In the genomic region with DNA sequence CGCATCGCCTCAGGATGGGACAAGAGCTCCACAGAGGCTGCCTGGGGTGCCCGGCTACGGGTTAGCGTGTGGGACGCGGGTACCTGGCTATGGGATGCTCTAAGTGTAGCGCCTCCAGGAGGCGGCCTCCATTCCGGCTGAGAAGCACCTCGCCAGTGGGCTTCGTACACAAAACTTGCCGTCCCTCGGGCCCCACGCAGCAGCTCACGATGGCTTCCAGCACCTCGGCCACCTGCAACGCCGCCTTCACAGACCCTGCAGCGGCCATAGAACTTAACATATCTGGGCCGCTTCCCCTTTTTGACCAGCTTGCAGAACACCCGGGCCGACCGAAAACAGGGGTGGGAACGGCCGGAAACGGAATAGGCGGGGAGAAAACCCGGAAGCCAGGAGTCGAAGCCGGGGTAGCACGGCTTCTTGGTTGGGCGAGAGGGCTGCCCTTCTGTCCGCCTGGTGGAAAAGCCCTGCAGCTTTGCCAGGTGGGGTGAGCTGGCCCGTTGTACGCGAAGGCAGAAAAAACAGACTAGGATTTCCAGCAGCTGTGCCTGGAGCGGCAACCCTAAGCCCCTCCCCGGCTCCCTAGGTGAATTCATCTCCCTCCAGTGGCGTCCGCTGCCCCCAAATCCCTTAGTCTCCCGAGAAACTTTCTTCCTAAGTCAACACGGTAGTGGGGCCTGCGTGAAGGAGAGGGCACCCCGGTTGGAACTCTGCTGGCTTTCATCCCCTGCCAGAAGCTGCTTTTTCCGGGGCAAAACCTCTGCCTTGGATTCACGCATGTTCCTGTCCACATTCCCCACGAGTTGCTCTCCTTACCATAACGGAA, we compare ENCODE assay signal across 8 cellular contexts. TPM values are rescaled to one million over a fixed set of nuclear protein-coding genes. Genes with fewer than 3 reads are reported as not detected.
A peak's percentile ranks its signal among the peaks of the same experiment; 100 is the strongest.
DNase-seq lines count a peak whose midpoint lies in the region; ATAC-seq and TF ChIP-seq lines count a peak whose summit lies in the region.

A gene (minus strand): TSS at position 337 of the 823 bp plus-strand sequence. CDS start 57 bp downstream, at position 280.

- no peaks in the 10 kb centered on the region for H3K36me3 ChIP-seq in WERI-Rb-1
- H3K36me3 ChIP-seq in spleen: peaks cover 0 to 6% (median 0%) of the 10 kb centered on the region in 6 donors

- H3K4me1 ChIP-seq in spleen: peaks cover 4 to 39% (median 27%) of the 10 kb centered on the region in 6 donors

- intact Hi-C loops in spleen (cut with DNase I; ENCODE audit: low total_unique reads): loop anchor here (10.0 kb wide), 2 partner anchors 263 to 823 kb away; a partner anchor contains a TSS

- TF ChIP-seq CTCF in AG04449 (IDR thresholded peaks at IDR 0.05; ENCODE audit: insufficient read depth, low read length, missing control alignments) (peak; percentile 59), WERI-Rb-1 (IDR thresholded peaks at IDR 0.05; ENCODE audit: low read depth, low read length) (peak; percentile 74), cardiac fibroblast (IDR thresholded peaks at IDR 0.05; ENCODE audit: low read depth, low read length) (peak; percentile 42), spleen (IDR thresholded peaks at IDR 0.05 in 8 of 11, conservative IDR thresholded peaks at IDR 0.05 in 3 of 11) (peak; percentile 6 to 63 (median 35))

- peaks cover 25 to 35% of the 10 kb centered on the region in 2 donors for H3K4me1 Mint-ChIP-seq in immature natural killer cell

- H3K27ac ChIP-seq in WERI-Rb-1 (peak within 1 kb of the TSS; percentile 72), spleen (peak within 1 kb of the TSS; percentile 81 to 93 (median 90))

- H3K9me3 Mint-ChIP-seq in immature natural killer cell: no peaks in the 10 kb centered on the region

- H3K27ac Mint-ChIP-seq in immature natural killer cell: peak within 1 kb of the TSS; percentile 86 to 94 (median 92)

- 2 to 3% (median 2%) methylated on average over 47 to 49 of the region's 49 CpGs for WGBS in spleen, 5 donors

- H3K36me3 Mint-ChIP-seq in immature natural killer cell: no peaks in the 10 kb centered on the region

- ATAC-seq in GM18867 (IDR thresholded peaks at IDR 0.05; ENCODE audit: unreplicated experiment) (peak; percentile 98), HG03103 (IDR thresholded peaks at IDR 0.05; ENCODE audit: low read depth, unreplicated experiment) (peak; percentile 93)

- no peaks in the 10 kb centered on the region for H3K9me3 ChIP-seq in WERI-Rb-1 (ENCODE audit: severe bottlenecking)
- no peaks in the 10 kb centered on the region for H3K9me3 ChIP-seq in spleen

- DNase-seq in AG04449 (ENCODE audit: low read depth, low spot score) (peak; percentile 31), NCI-H2171 (lab: John Stamatoyannopoulos, UW) (peak; percentile 91), WERI-Rb-1 (peak; percentile 93), cardiac fibroblast (ENCODE audit: low read depth in 2 of 2) (peak; percentile 93 to 95), immature natural killer cell (peak; percentile 85 to 87 (median 85)), spleen (peak; percentile 97)

- no peaks in the 10 kb centered on the region for H3K27me3 ChIP-seq in WERI-Rb-1 (ENCODE audit: insufficient read depth, low read depth, severe bottlenecking)
- H3K27me3 ChIP-seq in spleen (replicated peaks in 1 of 7): no peaks in the 10 kb centered on the region

- CTCF ChIA-PET in AG04449 (lab: Yijun Ruan, JAX): interaction anchor here (0.6 to 3.3 kb wide), 33 partner anchors 7 to 840 kb away, joined by 3 to 27 read pairs (median 4); a partner anchor contains a TSS

- POLR2A ChIA-PET in AG04449 (lab: Yijun Ruan, JAX): interaction anchor here (0.6 to 2.5 kb wide), 3 partner anchors 49 to 317 kb away, joined by 3 to 18 read pairs (median 3); a partner anchor contains a TSS

- peak within 1 kb of the TSS; percentile 94 to 97 (median 96) for H3K4me3 Mint-ChIP-seq in immature natural killer cell

- H3K27me3 Mint-ChIP-seq in immature natural killer cell (ENCODE audit: low read depth in 3 of 3): peaks cover 2 to 4% (median 4%) of the 10 kb centered on the region in 3 donors

- TF ChIP-seq POLR2A in spleen (IDR thresholded peaks at IDR 0.05): peak in 1 of 3 donors; percentile 34

- H3K4me3 ChIP-seq in AG04449 (ENCODE audit: low read depth, low read length): peak within 1 kb of the TSS; percentile 84
- H3K4me3 ChIP-seq in WERI-Rb-1 (ENCODE audit: low read depth, low read length): peak within 1 kb of the TSS; percentile 59
- H3K4me3 ChIP-seq in cardiac fibroblast (replicated peaks in 1 of 2; ENCODE audit: low read depth in 2 of 2, low read length in 2 of 2): peak within 1 kb of the TSS; percentile 85
- peak within 1 kb of the TSS; percentile 51 to 87 (median 70) for H3K4me3 ChIP-seq in spleen

RNA-seq across cellular contexts. Expression of the gene that starts here (rescaled TPM):
- 1 to 10 TPM in 1 of 3 donors, under 1 TPM in 1, not detected in 1; 0.52 to 1.2 TPM for polyA plus RNA-seq in immature natural killer cell
- 10 to 100 TPM in 4 of 7 donors, 1 to 10 TPM in 3; 6.7 to 15.0 (median 11.8) TPM for total RNA-seq in spleen
- 1 to 10 TPM; 5.2 to 7.4 (median 6.1) TPM for polyA plus RNA-seq in spleen

Comparison
In these comparisons a context has a peak if more than half of its experiments do, and no peak if none do; other contexts are left out.
1. Peak in every context shown above with its lines: DNase-seq, ATAC-seq, H3K4me3 ChIP-seq and H3K27ac ChIP-seq.
2. DNase-seq: peak in every context shown above with its lines; median percentile 97 in spleen; 94 in cardiac fibroblast; 93 in WERI-Rb-1; 91 in NCI-H2171; 85 in immature natural killer cell; 31 in AG04449.